Comparison of ENCODE assay signal across 14 cellular contexts in the genomic region with DNA sequence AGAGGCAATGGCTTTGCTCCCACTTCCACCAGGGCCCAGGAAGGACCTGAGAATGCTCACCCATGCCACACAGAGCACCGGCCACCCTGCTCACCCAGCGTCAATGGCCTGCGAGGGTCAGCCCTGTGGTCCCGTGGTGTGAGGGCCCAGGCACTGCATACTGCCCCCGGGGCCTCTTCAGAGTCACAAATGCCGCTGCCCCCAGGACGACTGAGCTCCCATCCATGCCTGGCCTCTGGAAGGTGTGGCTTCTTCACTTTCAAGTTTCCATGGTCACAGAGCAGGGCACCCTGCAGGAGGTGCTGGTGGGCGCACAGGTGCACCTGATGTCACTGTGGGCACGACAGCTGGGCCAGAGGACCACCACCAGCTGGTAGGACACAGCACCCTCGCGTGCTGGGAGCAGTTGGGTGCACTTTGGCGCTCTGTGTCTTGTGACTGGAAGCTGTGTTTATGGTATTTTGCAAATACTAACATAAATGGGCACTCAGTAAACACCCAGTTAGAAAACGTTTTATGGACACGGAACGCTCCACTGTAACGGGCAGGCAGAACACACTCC. TPM values are rescaled to one million over a fixed set of nuclear protein-coding genes. Genes with fewer than 3 reads are reported as not detected.
DNase-seq lines count a peak whose midpoint lies in the region; ATAC-seq, FAIRE-seq and TF ChIP-seq lines count a peak whose summit lies in the region.
"Had no signal": no experiment of that assay in that cellular context is flagged by ENCODE, and none has a peak within 500 bp of the region (broad histone marks: within the 10 kb centered on the region; RNA-seq: fewer than 3 reads in every experiment).

No MANE protein-coding gene starts in this region.

- H3K27ac ChIP-seq in HepG2 (ENCODE audit: extremely low read length, insufficient read depth, low read length) (no peak overlapping the region), right lobe of liver (no peak overlapping the region), K562 (ENCODE audit: extremely low read depth, low read depth, low read length) (no peak overlapping the region)
- H3K27ac ChIP-seq: SJSA1 had no signal

- CTCF ChIA-PET in HepG2 (lab: Yijun Ruan, JAX; ENCODE audit: low intra/inter-chr PET ratio, low total read pairs) (no interaction called here), K562 (lab: Yijun Ruan, JAX; ENCODE audit: low intra/inter-chr PET ratio) (no interaction called here)

- no peak for TF ChIP-seq POLR2A in HepG2 (IDR thresholded peaks at IDR 0.05; ENCODE audit: insufficient read depth in 1 of 2, low read depth in 2 of 2, low read length in 2 of 2)
- no peak for TF ChIP-seq POLR2A in right lobe of liver (IDR thresholded peaks at IDR 0.05)
- TF ChIP-seq POLR2A in K562 (conservative IDR thresholded peaks at IDR 0.05): no peak

- no peak for FAIRE-seq in HepG2 (lab: Jason Lieb, UNC)
- no peak for FAIRE-seq in K562 (lab: Jason Lieb, UNC)
- FAIRE-seq: GM12878 had no signal

- H3K9ac ChIP-seq in HepG2 (ENCODE audit: insufficient read depth, low read depth, low read length) (no peak overlapping the region), K562 (ENCODE audit: insufficient read depth in 1 of 2, low read depth in 2 of 2, low read length in 2 of 2) (0 out of 4 replicates have a peak overlapping the region, but pooled peaks of 1 of the 2 experiments have one; percentile 48)

- in situ Hi-C loops in HepG2 (cut with HindIII; ENCODE audit: extremely low pct_ligation_motif_present, low pct_unique_long_range_greater_than_20kb): no loop called here
- in situ Hi-C loops in K562 (cut with MboI): no loop called here

- POLR2A ChIA-PET in HepG2 (lab: Yijun Ruan, JAX): no interaction called here
- POLR2A ChIA-PET in K562 (lab: Yijun Ruan, JAX): interaction anchor here (0.6 to 1.5 kb wide), 5 partner anchors 11 to 352 kb away, joined by 3 to 5 read pairs (median 3); no protein-coding TSS in a partner anchor

- 98% methylated on average over 12 of the region's 16 CpGs for WGBS in HepG2 (ENCODE audit: low lambda C conversion rate)
- WGBS in right lobe of liver (ENCODE audit: insufficient coverage, low coverage, low lambda C conversion rate, missing lambda C conversion rate): 71% methylated on average over 4 of the region's 16 CpGs
- WGBS in K562 (ENCODE audit: insufficient coverage, low coverage, missing lambda C conversion rate): 90% methylated on average over 16 of the region's 16 CpGs

- intact Hi-C loops in HepG2 (cut with micrococcal nuclease; ENCODE audit: unreplicated experiment): no loop called here
- intact Hi-C loops in right lobe of liver (cut with DNase I): no loop called here
- intact Hi-C loops in K562 (cut with micrococcal nuclease): no loop called here

- TF ChIP-seq CTCF in HepG2 (CRISPR knock-in tag; IDR thresholded peaks at IDR 0.05) (no peak), right lobe of liver (IDR thresholded peaks at IDR 0.05) (no peak), K562 (IDR thresholded peaks at IDR 0.05 in 2 of 3, conservative IDR thresholded peaks at IDR 0.05 in 1 of 3; ENCODE audit: insufficient read depth in 2 of 3, low read depth in 1 of 3, low read length in 3 of 3) (no peak)

- H2AFZ ChIP-seq in HepG2 (ENCODE audit: low read length): no peak overlapping the region
- no peak overlapping the region for H2AFZ ChIP-seq in K562 (ENCODE audit: low read depth, low read length)

- no peaks in the 10 kb centered on the region for H3K9me1 ChIP-seq in K562 (ENCODE audit: control insufficient read depth, insufficient read depth, low read length)

- H3K4me2 ChIP-seq in HepG2 (ENCODE audit: low read depth, low read length) (no peak overlapping the region), K562 (ENCODE audit: insufficient read depth, low read length) (no peak overlapping the region)

- H3K9me3 ChIP-seq in HepG2 (ENCODE audit: low read length) (no peaks in the 10 kb centered on the region), right lobe of liver (no peaks in the 10 kb centered on the region), K562 (replicated peaks; ENCODE audit: control insufficient read depth, insufficient read depth, low read depth, low read length) (no peaks in the 10 kb centered on the region)
- H3K9me3 ChIP-seq: SJSA1 had no signal

- H3K27me3 ChIP-seq in HepG2 (ENCODE audit: control insufficient read depth in 1 of 2, insufficient read depth in 2 of 2, low read length in 2 of 2): no peaks in the 10 kb centered on the region
- no peaks in the 10 kb centered on the region for H3K27me3 ChIP-seq in right lobe of liver
- H3K27me3 ChIP-seq in K562 (ENCODE audit: control insufficient read depth in 2 of 2, insufficient read depth in 2 of 2, low read length in 2 of 2): no peaks in the 10 kb centered on the region
- H3K27me3 ChIP-seq: SJSA1 had no signal

- peaks cover 17 to 43% of the 10 kb centered on the region in 2 experiments; a peak in 4 of 5 replicates for H3K36me3 ChIP-seq in HepG2 (replicated peaks in 1 of 2; ENCODE audit: control insufficient read depth in 1 of 2, insufficient read depth in 2 of 2, low read length in 2 of 2)
- peaks cover 0 to 32% (median 3%) of the 10 kb centered on the region in 4 donors for H3K36me3 ChIP-seq in right lobe of liver
- H3K36me3 ChIP-seq in K562 (ENCODE audit: control insufficient read depth, insufficient read depth, low read length): peaks cover 62% of the 10 kb centered on the region; the same call in 2 of the 3 replicates

- H4K20me1 ChIP-seq in HepG2 (ENCODE audit: insufficient read depth, low read length): no peaks in the 10 kb centered on the region
- peaks cover 19% of the 10 kb centered on the region for H4K20me1 ChIP-seq in K562 (replicated peaks; ENCODE audit: control insufficient read depth, insufficient read depth, low read length)

- no peaks in the 10 kb centered on the region for H3K79me2 ChIP-seq in HepG2 (ENCODE audit: insufficient read depth, low read length)
- H3K79me2 ChIP-seq in K562 (ENCODE audit: control insufficient read depth, insufficient read depth, low read length): no peaks in the 10 kb centered on the region

- TF ChIP-seq RAD21 in HepG2 (CRISPR knock-in tag; IDR thresholded peaks at IDR 0.05): no peak
- no peak for TF ChIP-seq RAD21 in K562 (CRISPR knock-in tag; conservative IDR thresholded peaks at IDR 0.05 in 1 of 2, IDR thresholded peaks at IDR 0.05 in 1 of 2)

- H3K4me1 ChIP-seq in HepG2 (ENCODE audit: insufficient read depth, low read length) (peaks cover 13% of the 10 kb centered on the region), right lobe of liver (peaks cover 0 to 13% (median 0%) of the 10 kb centered on the region in 4 donors), K562 (replicated peaks in 1 of 2; ENCODE audit: control insufficient read depth in 2 of 2, insufficient read depth in 2 of 2, low read length in 2 of 2) (peaks cover 0 to 37% of the 10 kb centered on the region in 2 experiments; a peak in 2 of 5 replicates)
- H3K4me1 ChIP-seq: SJSA1 had no signal

- DNase-seq in HepG2 (ENCODE audit: low spot score) (no peak), right lobe of liver (no peak), NCI-H1694 treated with DMSO at 0.1 percent for 48 hours (lab: John Stamatoyannopoulos, UW) (peak; percentile 70), K562 (ENCODE audit: extremely low read depth in 1 of 4, low spot score in 3 of 4) (no peak), activated gamma-delta T cell treated with Interleukin-2 at 50 U/mL for 16 hours (no peak), NCI-H1417 treated with DMSO at 0.1 percent for 48 hours (lab: John Stamatoyannopoulos, UW) (no peak), globus pallidus (ENCODE audit: low spot score) (no peak)
- DNase-seq: GOT3, KG1, NCI-H2029, NCI-H2227 treated with DMSO at 0.1 percent for 48 hours had no signal

- no TSS peak for BruUV-seq in HepG2 (replicated peaks; lab: Mats Ljungman, UMichigan)
- no TSS peak for BruUV-seq in K562 (replicated peaks; lab: Mats Ljungman, UMichigan)

- ATAC-seq in HepG2: no peak
- ATAC-seq in right lobe of liver: no peak
- no peak; the same call in 2 of the 3 replicates for ATAC-seq in K562
- ATAC-seq: GM12878 had no signal

- H3K4me3 ChIP-seq in HepG2 (replicated peaks in 1 of 3; ENCODE audit: insufficient read depth in 1 of 3, low read depth in 2 of 3, low read length in 3 of 3): no peak overlapping the region
- no peak overlapping the region for H3K4me3 ChIP-seq in right lobe of liver
- no peak overlapping the region for H3K4me3 ChIP-seq in K562
- H3K4me3 ChIP-seq: GM12878, SJSA1 had no signal

- TF ChIP-seq EP300 in HepG2 (IDR thresholded peaks at IDR 0.05; ENCODE audit: low read depth in 2 of 2, low read length in 2 of 2) (no peak), HepG2 (CRISPR knock-in tag; IDR thresholded peaks at IDR 0.05; ENCODE audit: borderline replicate concordance) (no peak), K562 (IDR thresholded peaks at IDR 0.05; ENCODE audit: low read length) (no peak)

RNA-seq across cellular contexts. Expression of a gene that starts 12.5 kb away (rescaled TPM):
- total RNA-seq in HepG2 (2016; rRNA removed; fragmentation: Illumina TruSeq; extraction: Trizol): 1.4 and 4.0 TPM in 2 replicates
- total RNA-seq in HepG2 (2016; cell fraction: cytosol; rRNA removed; fragmentation: Illumina TruSeq; extraction: Trizol; ENCODE audit: low read depth): 0.51 and 1.4 TPM in 2 replicates
- total RNA-seq in HepG2 (2016; cell fraction: insoluble cytoplasmic fraction; rRNA removed; fragmentation: Illumina TruSeq; extraction: Trizol): 0.67 and 5.3 TPM in 2 replicates
- total RNA-seq in HepG2 (2016; cell fraction: membrane; rRNA removed; fragmentation: Illumina TruSeq; extraction: Trizol): 1.5 and 2.0 TPM in 2 replicates
- total RNA-seq in HepG2 (2016; cell fraction: nucleus; rRNA removed; fragmentation: Illumina TruSeq; extraction: Trizol): 8.6 and 9.6 TPM in 2 replicates
- polyA plus RNA-seq in HepG2 (2011; rRNA removed): 2.1 and 2.2 TPM in 2 replicates
- polyA plus RNA-seq in HepG2 (2011; cell fraction: cytosol; rRNA removed): 1.6 and 2.1 TPM in 2 replicates
- 24.0 and 31.7 TPM in 2 replicates for polyA plus RNA-seq in HepG2 (2011; cell fraction: nucleus; rRNA removed)
- 3.2 and 7.4 TPM in 2 replicates for polyA plus RNA-seq in HepG2 (2012)
- 0.68 and 0.74 TPM in 2 replicates for polyA plus RNA-seq in HepG2 (2016; cell fraction: cytosol; fragmentation: Illumina TruSeq; extraction: Trizol; ENCODE audit: low read depth)
- 1.2 and 2.3 TPM in 2 replicates for polyA plus RNA-seq in HepG2 (2016; cell fraction: insoluble cytoplasmic fraction; fragmentation: Illumina TruSeq; extraction: Trizol; ENCODE audit: low read depth)
- polyA plus RNA-seq in HepG2 (2016; cell fraction: membrane; fragmentation: Illumina TruSeq; extraction: Trizol; ENCODE audit: low read depth): 0.83 and 1.1 TPM in 2 replicates
- 21.9 and 23.7 TPM in 2 replicates for polyA plus RNA-seq in HepG2 (2016; cell fraction: nucleus; fragmentation: Illumina TruSeq; extraction: Trizol; ENCODE audit: insufficient read depth, low read depth)
- polyA minus RNA-seq in HepG2 (2011; rRNA and poly(A)+ RNA removed; ENCODE audit: low replicate concordance): 7.7 and 72.5 TPM in 2 replicates
- polyA minus RNA-seq in HepG2 (2011; cell fraction: cytosol; rRNA and poly(A)+ RNA removed): 2.5 TPM in 1 of 2 replicates, not detected in the other
- 12.6 and 14.9 TPM in 2 replicates for polyA minus RNA-seq in HepG2 (2011; cell fraction: nucleus; rRNA and poly(A)+ RNA removed)
- 10 to 100 TPM in 2 of 6 experiments, 1 to 10 TPM in 3, under 1 TPM in 1; 0.50 to 14.4 (median 5.8) TPM for total RNA-seq in right lobe of liver
- 13.2 and 31.1 TPM in 2 replicates for total RNA-seq in K562 (2011; cell fraction: chromatin; rRNA removed; ENCODE audit: low replicate concordance)
- total RNA-seq in K562 (2011; cell fraction: nucleolus; rRNA removed): 14.7 and 17.7 TPM in 2 replicates
- total RNA-seq in K562 (2011; cell fraction: nucleoplasm; rRNA removed): 11.8 and 18.1 TPM in 2 replicates
- total RNA-seq in K562 (2014; rRNA removed): 0.20 and 1.5 TPM in 2 replicates
- 0.40 and 0.45 TPM in 2 replicates for total RNA-seq in K562 (2014; rRNA removed; fragmentation: Illumina TruSeq; extraction: Trizol)
- total RNA-seq in K562 (2015; rRNA removed; fragmentation: Illumina TruSeq; extraction: Trizol): 0.29 and 0.30 TPM in 2 replicates
- total RNA-seq in K562 (2021): 2.2 and 2.3 TPM in 2 replicates
- 0.99 and 1.2 TPM in 2 replicates for polyA plus RNA-seq in K562 (2011; rRNA removed)
- polyA plus RNA-seq in K562 (2011; cell fraction: cytosol; rRNA removed): 0.52 and 1.3 TPM in 2 replicates
- polyA plus RNA-seq in K562 (2011; cell fraction: nucleus; rRNA removed): 6.0 and 14.9 TPM in 2 replicates
- 1.5 and 6.1 TPM in 2 replicates for polyA plus RNA-seq in K562 (2012)
- polyA plus RNA-seq in K562 (2014; fragmentation: Illumina TruSeq; extraction: Trizol): 0.52 and 1.4 TPM in 2 replicates
- under 1 TPM; 0.07 to 0.21 TPM for polyA plus RNA-seq in K562 (2014; fragmentation: Nextera tagmentation; extraction: Ambion mirVana)
- 0.97 and 1.4 TPM in 2 replicates for polyA plus RNA-seq in K562 (2014; rRNA removed)
- 0.81 and 1.1 TPM in 2 replicates for polyA minus RNA-seq in K562 (2011; rRNA and poly(A)+ RNA removed)
- polyA minus RNA-seq in K562 (2011; cell fraction: cytosol; rRNA and poly(A)+ RNA removed): 1.3 and 1.4 TPM in 2 replicates
- polyA minus RNA-seq in K562 (2011; cell fraction: nucleus; rRNA and poly(A)+ RNA removed): 2.3 and 4.4 TPM in 2 replicates
- polyA plus RNA-seq: CD14-positive monocyte had no signal

RNA-seq across cellular contexts. Expression of a gene that starts 29.3 kb away (rescaled TPM):
- total RNA-seq in HepG2 (2016; rRNA removed; fragmentation: Illumina TruSeq; extraction: Trizol): 20.7 and 22.9 TPM in 2 replicates
- 6.6 and 8.1 TPM in 2 replicates for total RNA-seq in HepG2 (2016; cell fraction: cytosol; rRNA removed; fragmentation: Illumina TruSeq; extraction: Trizol; ENCODE audit: low read depth)
- total RNA-seq in HepG2 (2016; cell fraction: insoluble cytoplasmic fraction; rRNA removed; fragmentation: Illumina TruSeq; extraction: Trizol): 18.6 and 24.6 TPM in 2 replicates
- total RNA-seq in HepG2 (2016; cell fraction: membrane; rRNA removed; fragmentation: Illumina TruSeq; extraction: Trizol): 10.4 and 11.6 TPM in 2 replicates
- total RNA-seq in HepG2 (2016; cell fraction: nucleus; rRNA removed; fragmentation: Illumina TruSeq; extraction: Trizol): 30.9 and 31.0 TPM in 2 replicates
- 5.2 and 6.3 TPM in 2 replicates for polyA plus RNA-seq in HepG2 (2011; rRNA removed)
- 4.5 and 4.6 TPM in 2 replicates for polyA plus RNA-seq in HepG2 (2011; cell fraction: cytosol; rRNA removed)
- 36.0 and 39.4 TPM in 2 replicates for polyA plus RNA-seq in HepG2 (2011; cell fraction: nucleus; rRNA removed)
- polyA plus RNA-seq in HepG2 (2012): 10.7 and 10.9 TPM in 2 replicates
- polyA plus RNA-seq in HepG2 (2016; cell fraction: cytosol; fragmentation: Illumina TruSeq; extraction: Trizol; ENCODE audit: low read depth): 2.4 and 2.5 TPM in 2 replicates
- polyA plus RNA-seq in HepG2 (2016; cell fraction: insoluble cytoplasmic fraction; fragmentation: Illumina TruSeq; extraction: Trizol; ENCODE audit: low read depth): 17.6 and 19.2 TPM in 2 replicates
- polyA plus RNA-seq in HepG2 (2016; cell fraction: membrane; fragmentation: Illumina TruSeq; extraction: Trizol; ENCODE audit: low read depth): 4.9 and 5.4 TPM in 2 replicates
- 65.1 and 68.5 TPM in 2 replicates for polyA plus RNA-seq in HepG2 (2016; cell fraction: nucleus; fragmentation: Illumina TruSeq; extraction: Trizol; ENCODE audit: insufficient read depth, low read depth)
- 15.9 and 73.1 TPM in 2 replicates for polyA minus RNA-seq in HepG2 (2011; rRNA and poly(A)+ RNA removed; ENCODE audit: low replicate concordance)
- 4.1 and 5.6 TPM in 2 replicates for polyA minus RNA-seq in HepG2 (2011; cell fraction: cytosol; rRNA and poly(A)+ RNA removed)
- 30.7 and 34.1 TPM in 2 replicates for polyA minus RNA-seq in HepG2 (2011; cell fraction: nucleus; rRNA and poly(A)+ RNA removed)
- 10 to 100 TPM; 10.7 to 16.7 (median 13.8) TPM for total RNA-seq in right lobe of liver
- 217 and 274 TPM in 2 replicates for total RNA-seq in K562 (2011; cell fraction: chromatin; rRNA removed; ENCODE audit: low replicate concordance)
- 94.6 and 102 TPM in 2 replicates for total RNA-seq in K562 (2011; cell fraction: nucleolus; rRNA removed)
- 114 and 119 TPM in 2 replicates for total RNA-seq in K562 (2011; cell fraction: nucleoplasm; rRNA removed)
- total RNA-seq in K562 (2014; rRNA removed): 52.8 and 58.5 TPM in 2 replicates
- 37.9 and 39.5 TPM in 2 replicates for total RNA-seq in K562 (2014; rRNA removed; fragmentation: Illumina TruSeq; extraction: Trizol)
- total RNA-seq in K562 (2015; rRNA removed; fragmentation: Illumina TruSeq; extraction: Trizol): 43.1 and 44.9 TPM in 2 replicates
- total RNA-seq in K562 (2021): 62.3 and 68.7 TPM in 2 replicates
- 17.3 and 18.0 TPM in 2 replicates for polyA plus RNA-seq in K562 (2011; rRNA removed)
- polyA plus RNA-seq in K562 (2011; cell fraction: cytosol; rRNA removed): 14.1 and 18.3 TPM in 2 replicates
- 96.2 and 143 TPM in 2 replicates for polyA plus RNA-seq in K562 (2011; cell fraction: nucleus; rRNA removed)
- 36.5 and 41.6 TPM in 2 replicates for polyA plus RNA-seq in K562 (2012)
- 49.7 and 54.7 TPM in 2 replicates for polyA plus RNA-seq in K562 (2014; fragmentation: Illumina TruSeq; extraction: Trizol)
- polyA plus RNA-seq in K562 (2014; fragmentation: Nextera tagmentation; extraction: Ambion mirVana): 1 to 10 TPM; 2.4 to 3.7 TPM
- 51.8 and 56.4 TPM in 2 replicates for polyA plus RNA-seq in K562 (2014; rRNA removed)
- 23.4 and 26.6 TPM in 2 replicates for polyA minus RNA-seq in K562 (2011; rRNA and poly(A)+ RNA removed)
- polyA minus RNA-seq in K562 (2011; cell fraction: cytosol; rRNA and poly(A)+ RNA removed): 16.0 and 18.9 TPM in 2 replicates
- 54.1 and 62.2 TPM in 2 replicates for polyA minus RNA-seq in K562 (2011; cell fraction: nucleus; rRNA and poly(A)+ RNA removed)

RNA-seq across cellular contexts. Expression of a gene that starts 29.4 kb away (rescaled TPM):
- total RNA-seq in HepG2 (2016; rRNA removed; fragmentation: Illumina TruSeq; extraction: Trizol): 33.0 and 39.5 TPM in 2 replicates
- total RNA-seq in HepG2 (2016; cell fraction: cytosol; rRNA removed; fragmentation: Illumina TruSeq; extraction: Trizol; ENCODE audit: low read depth): 8.1 and 9.8 TPM in 2 replicates
- total RNA-seq in HepG2 (2016; cell fraction: insoluble cytoplasmic fraction; rRNA removed; fragmentation: Illumina TruSeq; extraction: Trizol): 33.0 and 42.4 TPM in 2 replicates
- total RNA-seq in HepG2 (2016; cell fraction: membrane; rRNA removed; fragmentation: Illumina TruSeq; extraction: Trizol): 19.4 and 20.2 TPM in 2 replicates
- 18.6 TPM in 2 replicates for total RNA-seq in HepG2 (2016; cell fraction: nucleus; rRNA removed; fragmentation: Illumina TruSeq; extraction: Trizol)
- 12.8 and 13.5 TPM in 2 replicates for polyA plus RNA-seq in HepG2 (2011; rRNA removed)
- polyA plus RNA-seq in HepG2 (2011; cell fraction: cytosol; rRNA removed): 6.1 and 7.0 TPM in 2 replicates
- 11.6 and 18.6 TPM in 2 replicates for polyA plus RNA-seq in HepG2 (2011; cell fraction: nucleus; rRNA removed)
- polyA plus RNA-seq in HepG2 (2012): 6.5 and 11.3 TPM in 2 replicates
- polyA plus RNA-seq in HepG2 (2016; cell fraction: cytosol; fragmentation: Illumina TruSeq; extraction: Trizol; ENCODE audit: low read depth): 4.9 and 6.9 TPM in 2 replicates
- 44.2 and 47.5 TPM in 2 replicates for polyA plus RNA-seq in HepG2 (2016; cell fraction: insoluble cytoplasmic fraction; fragmentation: Illumina TruSeq; extraction: Trizol; ENCODE audit: low read depth)
- 13.5 and 13.6 TPM in 2 replicates for polyA plus RNA-seq in HepG2 (2016; cell fraction: membrane; fragmentation: Illumina TruSeq; extraction: Trizol; ENCODE audit: low read depth)
- polyA plus RNA-seq in HepG2 (2016; cell fraction: nucleus; fragmentation: Illumina TruSeq; extraction: Trizol; ENCODE audit: insufficient read depth, low read depth): 42.0 and 45.8 TPM in 2 replicates
- polyA minus RNA-seq in HepG2 (2011; rRNA and poly(A)+ RNA removed; ENCODE audit: low replicate concordance): 6.3 and 101 TPM in 2 replicates
- 4.5 and 11.3 TPM in 2 replicates for polyA minus RNA-seq in HepG2 (2011; cell fraction: cytosol; rRNA and poly(A)+ RNA removed)
- polyA minus RNA-seq in HepG2 (2011; cell fraction: nucleus; rRNA and poly(A)+ RNA removed): 9.2 and 11.7 TPM in 2 replicates
- total RNA-seq in right lobe of liver: 1 to 10 TPM in 2 of 6 experiments, under 1 TPM in 4; 0.15 to 3.2 (median 0.70) TPM
- 80.8 and 99.7 TPM in 2 replicates for total RNA-seq in K562 (2011; cell fraction: chromatin; rRNA removed; ENCODE audit: low replicate concordance)
- total RNA-seq in K562 (2011; cell fraction: nucleolus; rRNA removed): 42.2 and 50.7 TPM in 2 replicates
- total RNA-seq in K562 (2011; cell fraction: nucleoplasm; rRNA removed): 38.0 and 41.1 TPM in 2 replicates
- 48.2 and 68.7 TPM in 2 replicates for total RNA-seq in K562 (2014; rRNA removed)
- total RNA-seq in K562 (2014; rRNA removed; fragmentation: Illumina TruSeq; extraction: Trizol): 55.2 and 56.8 TPM in 2 replicates
- total RNA-seq in K562 (2015; rRNA removed; fragmentation: Illumina TruSeq; extraction: Trizol): 45.1 and 50.8 TPM in 2 replicates
- 50.0 and 53.2 TPM in 2 replicates for total RNA-seq in K562 (2021)
- polyA plus RNA-seq in K562 (2011; rRNA removed): 93.2 and 116 TPM in 2 replicates
- 35.6 and 39.2 TPM in 2 replicates for polyA plus RNA-seq in K562 (2011; cell fraction: cytosol; rRNA removed)
- 107 and 115 TPM in 2 replicates for polyA plus RNA-seq in K562 (2011; cell fraction: nucleus; rRNA removed)
- polyA plus RNA-seq in K562 (2012): 39.7 and 46.2 TPM in 2 replicates
- polyA plus RNA-seq in K562 (2014; fragmentation: Illumina TruSeq; extraction: Trizol): 62.6 and 73.0 TPM in 2 replicates
- 10 to 100 TPM; 24.1 to 28.9 TPM for polyA plus RNA-seq in K562 (2014; fragmentation: Nextera tagmentation; extraction: Ambion mirVana)
- 65.2 and 73.4 TPM in 2 replicates for polyA plus RNA-seq in K562 (2014; rRNA removed)
- 74.7 and 79.6 TPM in 2 replicates for polyA minus RNA-seq in K562 (2011; rRNA and poly(A)+ RNA removed)
- polyA minus RNA-seq in K562 (2011; cell fraction: cytosol; rRNA and poly(A)+ RNA removed): 37.0 and 47.0 TPM in 2 replicates
- 20.7 and 35.1 TPM in 2 replicates for polyA minus RNA-seq in K562 (2011; cell fraction: nucleus; rRNA and poly(A)+ RNA removed)
